ENCODE assay signal across 1 cellular context in genomic region chr12:50924131-50924438, GRCh38.
TF ChIP-seq lines count a peak whose summit lies in the region.

No MANE protein-coding gene starts in this region.

TF ChIP-seq in H1, 55 proteins besides CTCF, POLR2A, EP300 and RAD21:
- TF ChIP-seq CREB1 (IDR thresholded peaks at IDR 0.05) (no peak), EGR1 (IDR thresholded peaks at IDR 0.05; ENCODE audit: borderline replicate concordance, low read depth, low read length) (no peak), KDM1A (IDR thresholded peaks at IDR 0.05; ENCODE audit: borderline replicate concordance, low read length) (no peak), TBP (IDR thresholded peaks at IDR 0.05; ENCODE audit: low read depth, low read length) (no peak), RXRA (IDR thresholded peaks at IDR 0.05; ENCODE audit: insufficient read depth, low read depth, low read length) (no peak), HDAC6 (IDR thresholded peaks at IDR 0.05; ENCODE audit: low read depth, low read length) (no peak)
